1 cellular context compared by ENCODE assay signal in genomic region chr1:10473145-10473765, GRCh38.
TF ChIP-seq lines count a peak whose summit lies in the region.

No MANE protein-coding gene starts in this region.

TF ChIP-seq in K562, 482 proteins besides CTCF, POLR2A, EP300 and RAD21 (continued from another document and continues in another):
- TF ChIP-seq MLLT1 (IDR thresholded peaks at IDR 0.05) = peak in 1 of 2 experiments; percentile 89; a peak in 2 of 4 replicates
- no peak for TF ChIP-seq ZNF766 (CRISPR knock-in tag; conservative IDR thresholded peaks at IDR 0.05)
- TF ChIP-seq ZBTB40 (IDR thresholded peaks at IDR 0.05) = peak; percentile 65; the same call in 1 of the 2 replicates
- TF ChIP-seq ZBTB40 (CRISPR knock-in tag; IDR thresholded peaks at IDR 0.05) = no peak
- TF ChIP-seq ZBTB34 (CRISPR knock-in tag; IDR thresholded peaks at IDR 0.05) = no peak
- no peak for TF ChIP-seq CREB3 (tag; conservative IDR thresholded peaks at IDR 0.05; ENCODE audit: low read depth)
- no peak for TF ChIP-seq TEAD2 (tag; IDR thresholded peaks at IDR 0.05)
- peak; percentile 30; the same call in 1 of the 2 replicates for TF ChIP-seq RBFOX2 (IDR thresholded peaks at IDR 0.05; ENCODE audit: low read depth, low read length)
- no peak for TF ChIP-seq ZNF592 (IDR thresholded peaks at IDR 0.05)
- no peak for TF ChIP-seq ZFP91 (CRISPR knock-in tag; IDR thresholded peaks at IDR 0.05)
- TF ChIP-seq RFX1 (IDR thresholded peaks at IDR 0.05) = no peak
- no peak for TF ChIP-seq ZBED1 (IDR thresholded peaks at IDR 0.05)
- TF ChIP-seq HIVEP1 (CRISPR knock-in tag; IDR thresholded peaks at IDR 0.05) = no peak
- TF ChIP-seq SRSF3 (IDR thresholded peaks at IDR 0.05; ENCODE audit: insufficient read depth, low read length) = no peak
- TF ChIP-seq ZBTB26 (CRISPR knock-in tag; IDR thresholded peaks at IDR 0.05) = no peak
- no peak for TF ChIP-seq ZNF79 (CRISPR knock-in tag; IDR thresholded peaks at IDR 0.05; ENCODE audit: low read depth)
- peak; percentile 60; the same call in 1 of the 2 replicates for TF ChIP-seq DPF2 (IDR thresholded peaks at IDR 0.05)
- TF ChIP-seq CHD4 (IDR thresholded peaks at IDR 0.05; ENCODE audit: insufficient read depth, insufficient replicate concordance, low read depth, low read length, poor library complexity, severe bottlenecking) = no peak
- no peak for TF ChIP-seq PYGO2 (tag; IDR thresholded peaks at IDR 0.05)
- TF ChIP-seq CTBP1 (IDR thresholded peaks at IDR 0.05; ENCODE audit: borderline replicate concordance) = no peak
- no peak for TF ChIP-seq LCOR (CRISPR knock-in tag; IDR thresholded peaks at IDR 0.05)
- TF ChIP-seq FOXJ2 (tag; IDR thresholded peaks at IDR 0.05) = no peak
- no peak for TF ChIP-seq ZC3H11A (IDR thresholded peaks at IDR 0.05; ENCODE audit: low read depth, low read length)
- TF ChIP-seq L3MBTL2 (IDR thresholded peaks at IDR 0.05) = no peak
- TF ChIP-seq KLF6 (CRISPR knock-in tag; IDR thresholded peaks at IDR 0.05; ENCODE audit: borderline replicate concordance) = no peak
- TF ChIP-seq FOXM1 (IDR thresholded peaks at IDR 0.05; ENCODE audit: low read depth) = no peak
- no peak for TF ChIP-seq FOXM1 (CRISPR knock-in tag; IDR thresholded peaks at IDR 0.05; ENCODE audit: low read depth)
- TF ChIP-seq TBL1XR1 (IDR thresholded peaks at IDR 0.05; ENCODE audit: low read length in 2 of 2) = 0 out of 4 replicates have a peak, but pooled peaks of 1 of the 2 experiments have one; percentile 34
- 0 out of 2 replicates have a peak, but pooled peaks have one; percentile 31 for TF ChIP-seq CHD2 (IDR thresholded peaks at IDR 0.05; ENCODE audit: low read depth, low read length)
- TF ChIP-seq GTF2B (IDR thresholded peaks at IDR 0.05; ENCODE audit: extremely low read depth, insufficient read length) = peak; percentile 18
- no peak for TF ChIP-seq HMG20A (CRISPR knock-in tag; conservative IDR thresholded peaks at IDR 0.05)
- TF ChIP-seq HMGN3 (IDR thresholded peaks at IDR 0.05; ENCODE audit: borderline replicate concordance, extremely low read depth, insufficient read length, low read depth, low read length) = no peak
- no peak for TF ChIP-seq TRIM28 (IDR thresholded peaks at IDR 0.05)
- TF ChIP-seq NR3C1 (CRISPR knock-in tag; IDR thresholded peaks at IDR 0.05) = no peak
- no peak for TF ChIP-seq CHD1 (IDR thresholded peaks at IDR 0.05; ENCODE audit: low read length)
- TF ChIP-seq ZFPM2 (CRISPR knock-in tag; IDR thresholded peaks at IDR 0.05) = no peak
- no peak for TF ChIP-seq CBX2 (IDR thresholded peaks at IDR 0.05; ENCODE audit: insufficient read depth, low read length, poor library complexity, severe bottlenecking)
- TF ChIP-seq ZC3H8 (IDR thresholded peaks at IDR 0.05) = 0 out of 2 replicates have a peak, but pooled peaks have one; percentile 44
- 0 out of 2 replicates have a peak, but pooled peaks have one; percentile 19 for TF ChIP-seq ZNF445 (CRISPR knock-in tag; IDR thresholded peaks at IDR 0.05; ENCODE audit: low read depth)
- no peak for TF ChIP-seq ZNF75A (CRISPR knock-in tag; IDR thresholded peaks at IDR 0.05)
- no peak for TF ChIP-seq MAX (CRISPR knock-in tag; IDR thresholded peaks at IDR 0.05)
- no peak for TF ChIP-seq NCOR1 (IDR thresholded peaks at IDR 0.05)
- TF ChIP-seq ZNF124 (CRISPR knock-in tag; IDR thresholded peaks at IDR 0.05) = no peak
- no peak for TF ChIP-seq ARHGAP35 (IDR thresholded peaks at IDR 0.05; ENCODE audit: partially characterized antibody)
- TF ChIP-seq RNF2 (IDR thresholded peaks at IDR 0.05) = no peak
- TF ChIP-seq HDAC6 (IDR thresholded peaks at IDR 0.05; ENCODE audit: low read depth, low read length) = no peak
- no peak for TF ChIP-seq LEF1 (IDR thresholded peaks at IDR 0.05)
